In genomic region chr16:4942481-4942880, GRCh38 we compare ENCODE assay signal across 12 cellular contexts. TPM values are rescaled to one million over a fixed set of nuclear protein-coding genes. Genes with fewer than 3 reads are reported as not detected.
A peak's percentile ranks its signal among the peaks of the same experiment; 100 is the strongest.
DNase-seq lines count a peak whose midpoint lies in the region; ATAC-seq and TF ChIP-seq lines count a peak whose summit lies in the region.
"Had no signal": no experiment of that assay in that cellular context is flagged by ENCODE, and none has a peak within 500 bp of the region (broad histone marks: within the 10 kb centered on the region; RNA-seq: fewer than 3 reads in every experiment).

No MANE protein-coding gene starts in this region.

- no peaks in the 10 kb centered on the region; the same call in 2 of the 3 replicates for H3K36me3 Mint-ChIP-seq in GM23338 (ENCODE audit: low read depth)

- WGBS in sigmoid colon, 2 donors, result 69 to 83% methylated on average over 9 of the region's 9 CpGs
- WGBS in testis, 2 donors, result 70 to 83% methylated on average over 9 of the region's 9 CpGs

- no peaks in the 10 kb centered on the region for H3K9me2 ChIP-seq in GM23338 (ENCODE audit: insufficient read depth)

- no peaks in the 10 kb centered on the region for H4K20me1 ChIP-seq in GM23338 (replicated peaks; ENCODE audit: insufficient read depth)

- H3K4me1 Mint-ChIP-seq in GM23338, result peaks cover 40% of the 10 kb centered on the region

- ATAC-seq in GM23338, result no peak
- no peak for ATAC-seq in foreskin keratinocyte

- H3K9me3 Mint-ChIP-seq in GM23338, result no peaks in the 10 kb centered on the region; the same call in 2 of the 3 replicates

- peak overlapping the region; percentile 95 for H3K27ac Mint-ChIP-seq in GM23338

- H3K9me3 ChIP-seq in SJSA1 (replicated peaks) (no peaks in the 10 kb centered on the region), sigmoid colon (no peaks in the 10 kb centered on the region), testis (no peaks in the 10 kb centered on the region)

- H3K79me2 ChIP-seq in GM23338 (replicated peaks; ENCODE audit: insufficient read depth), result no peaks in the 10 kb centered on the region

- H3K36me3 ChIP-seq in GM23338 (ENCODE audit: insufficient read depth) (no peaks in the 10 kb centered on the region), SJSA1 (no peaks in the 10 kb centered on the region), sigmoid colon (no peaks in the 10 kb centered on the region), testis (ENCODE audit: low read depth, missing control alignments) (no peaks in the 10 kb centered on the region)

- intact Hi-C loops in sigmoid colon (cut with DNase I), result loop anchor here (5.0 kb wide), 1 partner anchor 95 kb away; the partner anchor contains the start of genes GLYR1 and UBN1
- intact Hi-C loops in testis (cut with DNase I; ENCODE audit: low total_unique reads), result no loop called here

- TF ChIP-seq CTCF in GM23338 (conservative IDR thresholded peaks at IDR 0.05; ENCODE audit: low read depth in 2 of 2) (no peak), foreskin keratinocyte (conservative IDR thresholded peaks at IDR 0.05) (no peak), sigmoid colon (IDR thresholded peaks at IDR 0.05) (no peak), testis (IDR thresholded peaks at IDR 0.05) (no peak)

- H3K27me3 Mint-ChIP-seq in GM23338 (ENCODE audit: insufficient read depth, low read depth, poor library complexity), result peaks cover 13% of the 10 kb centered on the region

- DNase-seq in GM23338 (ENCODE audit: low spot score) (no peak), SJSA1 (ENCODE audit: low read depth in 1 of 2, low spot score in 2 of 2) (no peak), foreskin keratinocyte (no peak), sigmoid colon (no peak), NCI-H1436 (lab: John Stamatoyannopoulos, UW) (no peak), NCI-H446 (lab: John Stamatoyannopoulos, UW) (no peak), testis (no peak)
- DNase-seq in effector CD4-positive, alpha-beta T cell, result no peak
- DNase-seq: activated T-cell treated with anti-CD3 and anti-CD28 coated beads, Interleukin-2, amount 50 U/mL, for 1 hour; AML-193; stimulated activated CD4-positive, alpha-beta T cell treated with anti-CD3 and anti-CD28 coated beads, Interleukin-12 subunit alpha, Interleukin-12 subunit beta, amount 100 ng/mL, for 4 hours had no signal

- TF ChIP-seq POLR2A in sigmoid colon (IDR thresholded peaks at IDR 0.05) (no peak), testis (IDR thresholded peaks at IDR 0.05) (no peak)

- no peak overlapping the region for H3K4me3 Mint-ChIP-seq in GM23338

- H3K27ac ChIP-seq in GM23338 (ENCODE audit: low read depth) (peak overlapping the region; percentile 82; the same call in 1 of the 2 replicates), SJSA1 (peak overlapping the region; percentile 88), foreskin keratinocyte (peak overlapping the region; percentile 19), sigmoid colon (peak overlapping the region; percentile 86 to 92 (median 88)), testis (peak overlapping the region in 1 of 2 donors; percentile 55)
- H3K27ac ChIP-seq: VCaP had no signal

- H3K4me2 ChIP-seq in GM23338, result peak overlapping the region; percentile 78

- TF ChIP-seq EP300 in sigmoid colon (IDR thresholded peaks at IDR 0.05), result no peak

- no peaks in the 10 kb centered on the region for H3K27me3 ChIP-seq in GM23338 (ENCODE audit: insufficient read depth)
- no peaks in the 10 kb centered on the region; the same call in 1 of the 2 replicates for H3K27me3 ChIP-seq in SJSA1 (replicated peaks)
- H3K27me3 ChIP-seq in foreskin keratinocyte, result no peaks in the 10 kb centered on the region
- peaks cover 0 to 3% (median 2%) of the 10 kb centered on the region in 3 donors for H3K27me3 ChIP-seq in sigmoid colon
- H3K27me3 ChIP-seq in testis, result no peaks in the 10 kb centered on the region

- peaks cover 26% of the 10 kb centered on the region for H3F3A ChIP-seq in GM23338 (replicated peaks; ENCODE audit: low read depth)

- H3K4me1 ChIP-seq in GM23338 (ENCODE audit: insufficient read depth), result peaks cover 26% of the 10 kb centered on the region
- H3K4me1 ChIP-seq in SJSA1 (replicated peaks), result peaks cover 59% of the 10 kb centered on the region
- peaks cover 29% of the 10 kb centered on the region for H3K4me1 ChIP-seq in foreskin keratinocyte
- peaks cover 0 to 41% (median 37%) of the 10 kb centered on the region in 4 donors for H3K4me1 ChIP-seq in sigmoid colon
- peaks cover 22% of the 10 kb centered on the region for H3K4me1 ChIP-seq in testis

- H2AFZ ChIP-seq in GM23338, result peak overlapping the region; percentile 67

- peak overlapping the region; percentile 40; the same call in 1 of the 2 replicates for H3K4me3 ChIP-seq in GM23338
- no peak overlapping the region for H3K4me3 ChIP-seq in SJSA1
- no peak overlapping the region for H3K4me3 ChIP-seq in sigmoid colon
- H3K4me3 ChIP-seq in testis, result no peak overlapping the region

TF ChIP-seq in GM23338, 12 proteins besides CTCF, POLR2A, EP300 and RAD21 (continues in another document):
- no peak for TF ChIP-seq NANOG (IDR thresholded peaks at IDR 0.05; ENCODE audit: borderline replicate concordance)
- no peak for TF ChIP-seq EZH2phosphoT487 (IDR thresholded peaks at IDR 0.05; ENCODE audit: unreplicated experiment)
- TF ChIP-seq ETS1 (IDR thresholded peaks at IDR 0.05), result no peak
- TF ChIP-seq STAT1 (IDR thresholded peaks at IDR 0.05; ENCODE audit: unreplicated experiment), result no peak
- no peak for TF ChIP-seq POLR2AphosphoS5 (IDR thresholded peaks at IDR 0.05; ENCODE audit: low read depth)
- TF ChIP-seq REST (IDR thresholded peaks at IDR 0.05; ENCODE audit: unreplicated experiment), result no peak

RNA-seq across cellular contexts. Expression of gene PPL, which starts 5.5 kb away (rescaled TPM):
- 26.1 and 31.7 TPM in 2 replicates for total RNA-seq in GM23338 (2014; rRNA removed; shearing (Covaris generic))
- polyA plus RNA-seq in GM23338 (2016; fragmentation: Nextera tagmentation; extraction: Ambion mirVana) (9.4 and 10.6 TPM in 2 replicates), foreskin keratinocyte (14.0 and 16.4 TPM in 2 replicates), sigmoid colon (10 to 100 TPM in 1 of 3 donors, 1 to 10 TPM in 2; 4.6 to 27.0 (median 8.3) TPM), testis (ENCODE audit: insufficient read depth, low read depth, low replicate concordance) (6.8 TPM)
- total RNA-seq in SJSA1 (2014; rRNA removed; shearing (Covaris generic)), result 0.11 TPM in 1 of 2 replicates, not detected in the other
- total RNA-seq in foreskin keratinocyte (33.4 and 41.5 TPM in 2 replicates), sigmoid colon (10 to 100 TPM; 10.3 to 42.9 (median 37.0) TPM), testis (1 to 10 TPM; 5.4 to 6.1 TPM)

RNA-seq across cellular contexts. Expression of gene SEC14L5, which starts 15.6 kb away (rescaled TPM):
- 5.5 and 5.9 TPM in 2 replicates for total RNA-seq in GM23338 (2014; rRNA removed; shearing (Covaris generic))
- polyA plus RNA-seq in GM23338 (2016; fragmentation: Nextera tagmentation; extraction: Ambion mirVana) (1.7 and 2.6 TPM in 2 replicates), foreskin keratinocyte (not detected in 2 replicates), sigmoid colon (under 1 TPM; under 0.01 to 0.46 (median 0.35) TPM), testis (ENCODE audit: insufficient read depth, low read depth, low replicate concordance) (0.73 TPM)
- not detected in 2 replicates for total RNA-seq in SJSA1 (2014; rRNA removed; shearing (Covaris generic))
- total RNA-seq in foreskin keratinocyte (0.03 TPM in 1 of 2 replicates, not detected in the other), sigmoid colon (1 to 10 TPM in 1 of 4 donors, under 1 TPM in 3; 0.28 to 2.5 (median 0.65) TPM), testis (1 to 10 TPM; 1.2 to 2.9 TPM)
